In the genomic region with DNA sequence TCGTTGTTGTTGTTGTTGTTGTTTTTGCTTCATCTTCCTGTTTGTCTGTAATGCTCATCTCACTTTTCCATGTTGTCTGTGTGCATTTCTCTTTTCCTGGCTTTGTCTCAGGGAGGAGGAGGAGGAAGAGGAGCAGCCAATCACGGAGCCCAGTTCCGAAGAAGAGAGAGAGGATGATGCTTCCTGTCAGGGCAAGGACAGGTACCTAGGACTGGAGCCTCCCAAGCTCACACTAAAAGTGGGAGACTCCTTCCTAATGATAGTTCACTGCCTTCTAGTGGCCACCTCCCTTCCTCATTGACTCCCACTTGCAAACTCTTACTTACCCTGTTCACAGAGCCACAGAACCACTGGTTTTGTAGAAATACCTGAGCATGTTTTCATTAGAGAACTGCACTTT, we compare ENCODE assay signal across 36 cellular contexts.
"Had no signal": no experiment of that assay in that cellular context is flagged by ENCODE, and none has a peak within 500 bp of the region (broad histone marks: within the 10 kb centered on the region; RNA-seq: fewer than 3 reads in every experiment).

No MANE protein-coding gene starts in this region.

- H3K4me1 ChIP-seq: pancreas, prostate gland, sigmoid colon, upper lobe of left lung had no signal

- H3K4me1 Mint-ChIP-seq: activated CD4-positive, alpha-beta T cell treated with anti-CD3 and anti-CD28 coated beads, Interleukin-2, amount 10 ng/mL, durations not matched to agents 7 days and 5 days; activated T-helper 17 cell treated with anti-CD3 and anti-CD28 coated beads, Interleukin-2, amount 50 U/mL, for 72 hours; stimulated activated memory B cell treated with anti-CD40 and anti-IgM and Interleukin-4, amounts not matched to agents 10 μg/mL and 1 μg/mL and 100 μg/mL, for 72 hours; stimulated activated naive CD8-positive, alpha-beta T cell treated with anti-CD3 and anti-CD28 coated beads, Interleukin-15, amount 100 ng/mL, for 72 hours had no signal

- H3K27ac Mint-ChIP-seq: activated CD4-positive, alpha-beta T cell treated with anti-CD3 and anti-CD28 coated beads, Interleukin-2, amount 10 ng/mL, durations not matched to agents 7 days and 5 days; activated CD8-positive, alpha-beta T cell treated with anti-CD3 and anti-CD28 coated beads for 36 hours; activated T-helper 17 cell treated with anti-CD3 and anti-CD28 coated beads, Interleukin-2, amount 50 U/mL, for 72 hours; nephron; stimulated activated memory B cell treated with anti-CD40 and anti-IgM and Interleukin-4, amounts not matched to agents 10 μg/mL and 1 μg/mL and 100 μg/mL, for 72 hours; stimulated activated naive CD8-positive, alpha-beta T cell treated with anti-CD3 and anti-CD28 coated beads, Interleukin-15, amount 100 ng/mL, for 72 hours; T-helper 1 cell treated with Interleukin-12 subunit alpha and Interleukin-12 subunit beta and Interleukin-4 antibody, amounts not matched to agents 30 μg/mL and 1 μg/mL, for 36 hours had no signal

- H3K9me3 ChIP-seq: left ventricle myocardium inferior, neutrophil, pancreas, prostate gland, sigmoid colon, upper lobe of left lung had no signal

- H3K27ac ChIP-seq: brain microvascular endothelial cell, coronary artery, dorsolateral prefrontal cortex, left ventricle myocardium inferior, neutrophil, pancreas, prostate gland, sigmoid colon, upper lobe of left lung, VCaP had no signal

- DNase-seq: activated CD4-positive, alpha-beta T cell treated with anti-CD3 and anti-CD28 coated beads for 1 hour; activated CD4-positive, alpha-beta T cell treated with anti-CD3 and anti-CD28 coated beads, Interleukin-2, amount 10 ng/mL, durations not matched to agents 7 days and 5 days; activated CD8-positive, alpha-beta T cell treated with anti-CD3 and anti-CD28 coated beads for 36 hours; activated gamma-delta T cell treated with Interleukin-2 at 50 U/mL for 16 hours; activated naive CD4-positive, alpha-beta T cell treated with anti-CD3 and anti-CD28 coated beads, Interleukin-2, amount 50 U/mL, for 16 hours; activated T-cell treated with anti-CD3 and anti-CD28 coated beads, Interleukin-2, amount 50 U/mL, for 4 hours; amniotic stem cell; brain microvascular endothelial cell; dorsolateral prefrontal cortex; effector memory CD8-positive, alpha-beta T cell; foreskin melanocyte; left ventricle myocardium inferior; pancreas; sigmoid colon; small intestine; stimulated activated CD4-positive, alpha-beta T cell treated with anti-CD3 and anti-CD28 coated beads, Interleukin-1b, Interleukin-23, amount 100 ng/mL, for 48 hours; stimulated activated CD4-positive, alpha-beta T cell treated with anti-CD3 and anti-CD28 coated beads, Interleukin-4, amount 100 ng/mL, for 4 hours; stimulated activated CD8-positive, alpha-beta memory T cell treated with anti-CD3 and anti-CD28 coated beads, Interleukin-4, amount 100 ng/mL, for 48 hours; stimulated activated naive CD8-positive, alpha-beta T cell treated with anti-CD3 and anti-CD28 coated beads, Interleukin-15, amount 100 ng/mL, for 72 hours; substantia nigra; T-helper 9 cell; upper lobe of left lung had no signal

- H3K36me3 Mint-ChIP-seq: stimulated activated memory B cell treated with anti-CD40 and anti-IgM and Interleukin-4, amounts not matched to agents 10 μg/mL and 1 μg/mL and 100 μg/mL, for 72 hours had no signal

- H3K4me3 ChIP-seq: coronary artery, dorsolateral prefrontal cortex, left ventricle myocardium inferior, lung, pancreas, prostate gland, sigmoid colon, upper lobe of left lung had no signal

- H3K27me3 ChIP-seq: brain microvascular endothelial cell, dorsolateral prefrontal cortex, neutrophil, pancreas, sigmoid colon, upper lobe of left lung had no signal

- H3K4me3 Mint-ChIP-seq: activated CD4-positive, alpha-beta T cell treated with anti-CD3 and anti-CD28 coated beads, Interleukin-2, amount 10 ng/mL, durations not matched to agents 7 days and 5 days; activated CD8-positive, alpha-beta T cell treated with anti-CD3 and anti-CD28 coated beads for 36 hours; activated T-cell treated with anti-CD3 and anti-CD28 coated beads, Interleukin-2, amount 50 U/mL, for 4 hours; activated T-helper 17 cell treated with anti-CD3 and anti-CD28 coated beads, Interleukin-2, amount 50 U/mL, for 72 hours; effector memory CD8-positive, alpha-beta T cell; nephron; stimulated activated memory B cell treated with anti-CD40 and anti-IgM and Interleukin-4, amounts not matched to agents 10 μg/mL and 1 μg/mL and 100 μg/mL, for 72 hours; stimulated activated naive CD8-positive, alpha-beta T cell treated with anti-CD3 and anti-CD28 coated beads, Interleukin-15, amount 100 ng/mL, for 72 hours; T-helper 1 cell treated with Interleukin-12 subunit alpha and Interleukin-12 subunit beta and Interleukin-4 antibody, amounts not matched to agents 30 μg/mL and 1 μg/mL, for 36 hours had no signal

- FAIRE-seq: astrocyte, endothelial cell of umbilical vein, islet of Langerhans, pancreas, small intestine, TTC549 had no signal

- H3K9me3 Mint-ChIP-seq: activated CD4-positive, alpha-beta T cell treated with anti-CD3 and anti-CD28 coated beads, Interleukin-2, amount 10 ng/mL, durations not matched to agents 7 days and 5 days; activated CD8-positive, alpha-beta T cell treated with anti-CD3 and anti-CD28 coated beads for 36 hours; activated T-cell treated with anti-CD3 and anti-CD28 coated beads, Interleukin-2, amount 50 U/mL, for 4 hours; activated T-helper 17 cell treated with anti-CD3 and anti-CD28 coated beads, Interleukin-2, amount 50 U/mL, for 72 hours; stimulated activated naive CD8-positive, alpha-beta T cell treated with anti-CD3 and anti-CD28 coated beads, Interleukin-15, amount 100 ng/mL, for 72 hours; T-helper 1 cell treated with Interleukin-12 subunit alpha and Interleukin-12 subunit beta and Interleukin-4 antibody, amounts not matched to agents 30 μg/mL and 1 μg/mL, for 36 hours had no signal

- H3K36me3 ChIP-seq: brain microvascular endothelial cell, neutrophil, pancreas, prostate gland, sigmoid colon, upper lobe of left lung had no signal

- ATAC-seq: activated CD8-positive, alpha-beta T cell treated with anti-CD3 and anti-CD28 coated beads for 36 hours; activated T-cell treated with anti-CD3 and anti-CD28 coated beads, Interleukin-2, amount 50 U/mL, for 4 hours; activated T-helper 17 cell treated with anti-CD3 and anti-CD28 coated beads, Interleukin-2, amount 50 U/mL, for 72 hours; effector memory CD8-positive, alpha-beta T cell; esophagus mucosa; pancreas; stimulated activated memory B cell treated with anti-CD40 and anti-IgM and Interleukin-4, amounts not matched to agents 10 μg/mL and 1 μg/mL and 100 μg/mL, for 72 hours; stimulated activated naive CD8-positive, alpha-beta T cell treated with anti-CD3 and anti-CD28 coated beads, Interleukin-15, amount 100 ng/mL, for 72 hours had no signal
